Comparison of ENCODE assay signal across 21 cellular contexts in genomic region chr18:2534906-2535305, GRCh38.
DNase-seq lines count a peak whose midpoint lies in the region; ATAC-seq lines count a peak whose summit lies in the region.
"Had no signal": no experiment of that assay in that cellular context is flagged by ENCODE, and none has a peak within 500 bp of the region (broad histone marks: within the 10 kb centered on the region; RNA-seq: fewer than 3 reads in every experiment).

No MANE protein-coding gene starts in this region.

- ATAC-seq in GM19452 (IDR thresholded peaks at IDR 0.05; ENCODE audit: unreplicated experiment) (peak; percentile 46), HG03354 (IDR thresholded peaks at IDR 0.05; ENCODE audit: poor library complexity, severe bottlenecking, unreplicated experiment) (peak; percentile 55), HG03520 (IDR thresholded peaks at IDR 0.05; ENCODE audit: unreplicated experiment) (no peak), HG03039 (IDR thresholded peaks at IDR 0.05; ENCODE audit: unreplicated experiment) (no peak), GM21526 (IDR thresholded peaks at IDR 0.05; ENCODE audit: low FRiP score, unreplicated experiment) (no peak)
- ATAC-seq: activated T-cell treated with anti-CD3 and anti-CD28 coated beads, Interleukin-2, amount 50 U/mL, for 4 hours; lower lobe of right lung had no signal

- H3K36me3 ChIP-seq in BLaER1 = peaks cover 18% of the 10 kb centered on the region
- H3K36me3 ChIP-seq: lower lobe of right lung had no signal

- DNase-seq in germinal center (ENCODE audit: low spot score) = peak; percentile 9
- no peak for DNase-seq in head of caudate nucleus
- DNase-seq: activated CD4-positive, alpha-beta T cell treated with anti-CD3 and anti-CD28 coated beads for 1 hour; activated CD8-positive, alpha-beta memory T cell treated with anti-CD3 and anti-CD28 coated beads for 24 hours; activated naive CD4-positive, alpha-beta T cell treated with anti-CD3 and anti-CD28 coated beads, Interleukin-2, amount 10 ng/mL, durations not matched to agents 7 days and 5 days; activated T-cell treated with anti-CD3 and anti-CD28 coated beads, Interleukin-2, amount 50 U/mL, for 4 hours; caudate nucleus; hypothalamus; lower lobe of right lung; NCI-H1417 treated with DMSO at 0.1 percent for 48 hours; NCI-H526 treated with DMSO at 0.1 percent for 48 hours; Right ventricle myocardium superior; stimulated activated CD4-positive, alpha-beta T cell treated with anti-CD3 and anti-CD28 coated beads, Interleukin-4, amount 100 ng/mL, for 1 hour; stomach had no signal

- 0 out of 2 replicates have a peak overlapping the region, but pooled peaks have one; percentile 19 for H3K4me3 ChIP-seq in BLaER1
- H3K4me3 ChIP-seq: lower lobe of right lung, stomach had no signal

- H4K20me1 ChIP-seq in BLaER1 = no peaks in the 10 kb centered on the region

- peak overlapping the region; percentile 74 for H3K4me2 ChIP-seq in BLaER1

- H3K9ac ChIP-seq in BLaER1 = peak overlapping the region; percentile 2; the same call in 1 of the 2 replicates

- H3K9me3 ChIP-seq in BLaER1 = peaks cover 49% of the 10 kb centered on the region
- H3K9me3 ChIP-seq: lower lobe of right lung, stomach had no signal

- intact Hi-C loops in head of caudate nucleus (cut with DNase I) = loop anchor here (10.0 kb wide), 1 partner anchor 430 kb away; no protein-coding TSS in a partner anchor

- peak overlapping the region; percentile 33; the same call in 1 of the 2 replicates for H3K27ac ChIP-seq in BLaER1
- H3K27ac ChIP-seq: epithelial cell of prostate, lower lobe of right lung, stomach had no signal

- peaks cover 46% of the 10 kb centered on the region for H3K4me1 ChIP-seq in BLaER1
- H3K4me1 ChIP-seq: lower lobe of right lung, stomach had no signal

- no peaks in the 10 kb centered on the region for H3K27me3 ChIP-seq in BLaER1
- H3K27me3 ChIP-seq: stomach had no signal

Comparison
In these comparisons a context has a peak if more than half of its experiments do, and no peak if none do; other contexts are left out.
1. ATAC-seq: peak in GM19452 (single experiment) and HG03354 (single experiment); none in HG03520 (single experiment), HG03039 (single experiment) and GM21526 (single experiment).